ENCODE assay signal across 18 cellular contexts in the genomic region with DNA sequence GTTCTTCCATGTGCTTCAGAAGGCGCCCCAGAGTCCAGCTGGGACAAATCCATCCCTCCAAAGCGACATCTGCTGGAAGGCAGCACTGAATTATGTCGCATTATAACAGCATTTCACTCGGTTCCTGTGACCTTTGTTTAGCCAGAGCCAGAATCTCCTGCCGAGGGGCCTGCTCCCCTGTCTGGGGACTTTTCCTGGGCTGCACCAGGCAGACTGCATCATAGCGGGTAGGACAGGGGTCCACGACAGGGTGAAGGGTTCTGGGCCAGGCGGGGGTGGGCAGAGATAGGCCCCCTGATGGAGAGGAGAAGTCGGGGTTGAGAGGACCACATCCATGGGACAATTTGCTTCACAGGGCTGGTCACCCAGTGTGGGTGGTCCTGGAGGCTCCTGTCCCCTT.
"Had no signal": no experiment of that assay in that cellular context is flagged by ENCODE, and none has a peak within 500 bp of the region (broad histone marks: within the 10 kb centered on the region; RNA-seq: fewer than 3 reads in every experiment).

No MANE protein-coding gene starts in this region.

- H3K4me3 Mint-ChIP-seq: activated naive CD4-positive, alpha-beta T cell treated with anti-CD3 and anti-CD28 coated beads, Interleukin-2, amount 50 U/mL, for 24 hours; activated T-cell treated with anti-CD3 and anti-CD28 coated beads, Interleukin-2, amount 50 U/mL, for 24 hours; immature natural killer cell; natural killer cell; stimulated activated effector memory CD8-positive, alpha-beta T cell treated with anti-CD3 and anti-CD28 coated beads, Interleukin-12 subunit alpha, Interleukin-12 subunit beta, amount 100 ng/mL, for 72 hours had no signal

- H3K36me3 Mint-ChIP-seq: activated naive CD4-positive, alpha-beta T cell treated with anti-CD3 and anti-CD28 coated beads, Interleukin-2, amount 50 U/mL, for 24 hours; immature natural killer cell; natural killer cell; stimulated activated effector memory CD8-positive, alpha-beta T cell treated with anti-CD3 and anti-CD28 coated beads, Interleukin-12 subunit alpha, Interleukin-12 subunit beta, amount 100 ng/mL, for 72 hours had no signal

- H3K27me3 Mint-ChIP-seq: activated T-cell treated with anti-CD3 and anti-CD28 coated beads, Interleukin-2, amount 50 U/mL, for 24 hours had no signal

- DNase-seq: activated CD4-positive, alpha-beta T cell treated with anti-CD3 and anti-CD28 coated beads for 1 hour; activated CD4-positive, alpha-beta T cell treated with anti-CD3 and anti-CD28 coated beads, Interleukin-2, amount 50 U/mL, for 48 hours; activated T-cell treated with anti-CD3 and anti-CD28 coated beads, Interleukin-2, amount 50 U/mL, for 24 hours; cortex of kidney; effector CD4-positive, alpha-beta T cell; esophagus squamous epithelium; heart right ventricle; immature natural killer cell; natural killer cell; right cardiac atrium; small intestine; stimulated activated CD4-positive, alpha-beta T cell treated with anti-CD3 and anti-CD28 coated beads, Interleukin-4, amount 100 ng/mL, for 24 hours; stomach; trophoblast cell; WERI-Rb-1 had no signal

- H3K9me3 Mint-ChIP-seq: activated naive CD4-positive, alpha-beta T cell treated with anti-CD3 and anti-CD28 coated beads, Interleukin-2, amount 50 U/mL, for 24 hours; activated T-cell treated with anti-CD3 and anti-CD28 coated beads, Interleukin-2, amount 50 U/mL, for 24 hours; activated T-helper 2 cell treated with anti-CD3 and anti-CD28 coated beads, Interferon-gamma antibody, Interleukin-2, Interleukin-4, amounts not matched to agents 10 μg/mL and 5 μg/mL and 100 μg/mL, durations not matched to agents 14 hours and 24 hours and 36 hours; natural killer cell; stimulated activated effector memory CD8-positive, alpha-beta T cell treated with anti-CD3 and anti-CD28 coated beads, Interleukin-12 subunit alpha, Interleukin-12 subunit beta, amount 100 ng/mL, for 72 hours had no signal

- H3K27ac Mint-ChIP-seq: activated naive CD4-positive, alpha-beta T cell treated with anti-CD3 and anti-CD28 coated beads, Interleukin-2, amount 50 U/mL, for 24 hours; activated T-cell treated with anti-CD3 and anti-CD28 coated beads, Interleukin-2, amount 50 U/mL, for 24 hours; activated T-helper 2 cell treated with anti-CD3 and anti-CD28 coated beads, Interferon-gamma antibody, Interleukin-2, Interleukin-4, amounts not matched to agents 10 μg/mL and 5 μg/mL and 100 μg/mL, durations not matched to agents 14 hours and 24 hours and 36 hours; immature natural killer cell; natural killer cell; stimulated activated effector memory CD8-positive, alpha-beta T cell treated with anti-CD3 and anti-CD28 coated beads, Interleukin-12 subunit alpha, Interleukin-12 subunit beta, amount 100 ng/mL, for 72 hours had no signal

- H3K4me1 Mint-ChIP-seq: activated naive CD4-positive, alpha-beta T cell treated with anti-CD3 and anti-CD28 coated beads, Interleukin-2, amount 50 U/mL, for 24 hours; immature natural killer cell; natural killer cell; stimulated activated effector memory CD8-positive, alpha-beta T cell treated with anti-CD3 and anti-CD28 coated beads, Interleukin-12 subunit alpha, Interleukin-12 subunit beta, amount 100 ng/mL, for 72 hours had no signal
